1 cellular context compared by ENCODE assay signal in the genomic region with DNA sequence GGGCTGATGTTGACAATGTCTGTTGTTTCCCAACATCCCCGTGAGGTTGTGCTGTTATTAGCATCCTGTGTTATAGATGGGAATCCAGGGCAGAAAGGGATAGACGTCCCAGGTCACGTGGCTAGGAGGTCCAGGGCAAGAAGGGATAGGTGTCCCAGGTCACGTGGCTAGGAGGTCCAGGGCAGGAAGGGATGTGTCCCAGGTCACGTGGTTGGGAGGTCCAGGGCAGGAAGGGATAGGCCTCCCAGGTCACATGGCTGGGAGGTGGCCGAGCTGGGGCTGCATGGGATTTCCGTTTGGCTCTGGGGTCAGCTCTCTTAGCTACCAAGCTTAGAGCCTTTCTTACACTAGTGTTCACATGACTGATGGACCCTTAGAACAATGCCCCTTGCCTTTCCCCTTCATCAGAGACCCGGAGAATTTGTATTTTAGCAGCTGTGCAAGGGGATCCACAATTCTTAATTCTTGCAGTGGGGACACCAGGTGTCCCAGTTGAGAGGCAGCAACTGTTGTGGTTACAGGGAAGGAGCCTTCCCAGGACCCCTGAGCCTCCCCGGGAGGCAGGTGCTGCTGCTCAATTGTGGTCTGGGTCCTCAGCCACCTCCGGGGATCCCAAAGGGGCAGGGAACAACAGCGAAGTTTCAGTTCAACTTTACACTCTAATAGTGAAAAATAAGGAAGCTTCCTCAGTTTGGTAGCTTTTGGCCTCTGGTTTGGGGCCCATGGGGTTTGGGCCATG.
A peak's percentile ranks its signal among the peaks of the same experiment; 100 is the strongest.
TF ChIP-seq lines count a peak whose summit lies in the region.

No MANE protein-coding gene starts in this region.

TF ChIP-seq in K562, 482 proteins besides CTCF, POLR2A, EP300 and RAD21 (continued from another document):
- TF ChIP-seq, protein P1, sequence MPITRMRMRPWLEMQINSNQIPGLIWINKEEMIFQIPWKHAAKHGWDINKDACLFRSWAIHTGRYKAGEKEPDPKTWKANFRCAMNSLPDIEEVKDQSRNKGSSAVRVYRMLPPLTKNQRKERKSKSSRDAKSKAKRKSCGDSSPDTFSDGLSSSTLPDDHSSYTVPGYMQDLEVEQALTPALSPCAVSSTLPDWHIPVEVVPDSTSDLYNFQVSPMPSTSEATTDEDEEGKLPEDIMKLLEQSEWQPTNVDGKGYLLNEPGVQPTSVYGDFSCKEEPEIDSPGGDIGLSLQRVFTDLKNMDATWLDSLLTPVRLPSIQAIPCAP (CRISPR knock-in tag; IDR thresholded peaks at IDR 0.05; ENCODE audit: borderline replicate concordance): no peak
- peak; percentile 61 for TF ChIP-seq CBFA2T2 (conservative IDR thresholded peaks at IDR 0.05)
- TF ChIP-seq ELF1 (tag; IDR thresholded peaks at IDR 0.05): no peak
- 0 out of 2 replicates have a peak, but pooled peaks have one; percentile 37 for TF ChIP-seq BHLHE40 (IDR thresholded peaks at IDR 0.05; ENCODE audit: low read length)
- no peak for TF ChIP-seq ZNF507 (tag; conservative IDR thresholded peaks at IDR 0.05)
- TF ChIP-seq ZNF668 (CRISPR knock-in tag; IDR thresholded peaks at IDR 0.05): no peak
- TF ChIP-seq, protein P2, sequence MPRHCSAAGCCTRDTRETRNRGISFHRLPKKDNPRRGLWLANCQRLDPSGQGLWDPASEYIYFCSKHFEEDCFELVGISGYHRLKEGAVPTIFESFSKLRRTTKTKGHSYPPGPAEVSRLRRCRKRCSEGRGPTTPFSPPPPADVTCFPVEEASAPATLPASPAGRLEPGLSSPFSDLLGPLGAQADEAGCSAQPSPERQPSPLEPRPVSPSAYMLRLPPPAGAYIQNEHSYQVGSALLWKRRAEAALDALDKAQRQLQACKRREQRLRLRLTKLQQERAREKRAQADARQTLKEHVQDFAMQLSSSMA (CRISPR knock-in tag; IDR thresholded peaks at IDR 0.05): no peak
- no peak for TF ChIP-seq FOXM1 (IDR thresholded peaks at IDR 0.05; ENCODE audit: low read depth)
- no peak for TF ChIP-seq FOXM1 (CRISPR knock-in tag; IDR thresholded peaks at IDR 0.05; ENCODE audit: low read depth)
- no peak for TF ChIP-seq E2F3 (CRISPR knock-in tag; IDR thresholded peaks at IDR 0.05)
- no peak for TF ChIP-seq TFAM (CRISPR knock-in tag; conservative IDR thresholded peaks at IDR 0.05)
- TF ChIP-seq TAF9B (IDR thresholded peaks at IDR 0.05; ENCODE audit: partially characterized antibody): no peak
- TF ChIP-seq, protein P3, sequence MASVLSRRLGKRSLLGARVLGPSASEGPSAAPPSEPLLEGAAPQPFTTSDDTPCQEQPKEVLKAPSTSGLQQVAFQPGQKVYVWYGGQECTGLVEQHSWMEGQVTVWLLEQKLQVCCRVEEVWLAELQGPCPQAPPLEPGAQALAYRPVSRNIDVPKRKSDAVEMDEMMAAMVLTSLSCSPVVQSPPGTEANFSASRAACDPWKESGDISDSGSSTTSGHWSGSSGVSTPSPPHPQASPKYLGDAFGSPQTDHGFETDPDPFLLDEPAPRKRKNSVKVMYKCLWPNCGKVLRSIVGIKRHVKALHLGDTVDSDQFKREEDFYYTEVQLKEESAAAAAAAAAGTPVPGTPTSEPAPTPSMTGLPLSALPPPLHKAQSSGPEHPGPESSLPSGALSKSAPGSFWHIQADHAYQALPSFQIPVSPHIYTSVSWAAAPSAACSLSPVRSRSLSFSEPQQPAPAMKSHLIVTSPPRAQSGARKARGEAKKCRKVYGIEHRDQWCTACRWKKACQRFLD (CRISPR knock-in tag; IDR thresholded peaks at IDR 0.05): no peak
- TF ChIP-seq, protein P4, sequence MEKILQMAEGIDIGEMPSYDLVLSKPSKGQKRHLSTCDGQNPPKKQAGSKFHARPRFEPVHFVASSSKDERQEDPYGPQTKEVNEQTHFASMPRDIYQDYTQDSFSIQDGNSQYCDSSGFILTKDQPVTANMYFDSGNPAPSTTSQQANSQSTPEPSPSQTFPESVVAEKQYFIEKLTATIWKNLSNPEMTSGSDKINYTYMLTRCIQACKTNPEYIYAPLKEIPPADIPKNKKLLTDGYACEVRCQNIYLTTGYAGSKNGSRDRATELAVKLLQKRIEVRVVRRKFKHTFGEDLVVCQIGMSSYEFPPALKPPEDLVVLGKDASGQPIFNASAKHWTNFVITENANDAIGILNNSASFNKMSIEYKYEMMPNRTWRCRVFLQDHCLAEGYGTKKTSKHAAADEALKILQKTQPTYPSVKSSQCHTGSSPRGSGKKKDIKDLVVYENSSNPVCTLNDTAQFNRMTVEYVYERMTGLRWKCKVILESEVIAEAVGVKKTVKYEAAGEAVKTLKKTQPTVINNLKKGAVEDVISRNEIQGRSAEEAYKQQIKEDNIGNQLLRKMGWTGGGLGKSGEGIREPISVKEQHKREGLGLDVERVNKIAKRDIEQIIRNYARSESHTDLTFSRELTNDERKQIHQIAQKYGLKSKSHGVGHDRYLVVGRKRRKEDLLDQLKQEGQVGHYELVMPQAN (IDR thresholded peaks at IDR 0.05; ENCODE audit: borderline replicate concordance): no peak
- no peak for TF ChIP-seq EZH2 (IDR thresholded peaks at IDR 0.05; ENCODE audit: borderline replicate concordance, low read depth, low read length)
- TF ChIP-seq, protein P5, sequence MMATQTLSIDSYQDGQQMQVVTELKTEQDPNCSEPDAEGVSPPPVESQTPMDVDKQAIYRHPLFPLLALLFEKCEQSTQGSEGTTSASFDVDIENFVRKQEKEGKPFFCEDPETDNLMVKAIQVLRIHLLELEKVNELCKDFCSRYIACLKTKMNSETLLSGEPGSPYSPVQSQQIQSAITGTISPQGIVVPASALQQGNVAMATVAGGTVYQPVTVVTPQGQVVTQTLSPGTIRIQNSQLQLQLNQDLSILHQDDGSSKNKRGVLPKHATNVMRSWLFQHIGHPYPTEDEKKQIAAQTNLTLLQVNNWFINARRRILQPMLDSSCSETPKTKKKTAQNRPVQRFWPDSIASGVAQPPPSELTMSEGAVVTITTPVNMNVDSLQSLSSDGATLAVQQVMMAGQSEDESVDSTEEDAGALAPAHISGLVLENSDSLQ (IDR thresholded peaks at IDR 0.05): no peak
- TF ChIP-seq SMARCB1 (IDR thresholded peaks at IDR 0.05; ENCODE audit: insufficient read length, low read depth): no peak
- TF ChIP-seq NEUROD1 (IDR thresholded peaks at IDR 0.05; ENCODE audit: borderline replicate concordance, low read depth, low read length, partially characterized antibody): no peak
- no peak for TF ChIP-seq ETV6 (IDR thresholded peaks at IDR 0.05; ENCODE audit: borderline replicate concordance in 1 of 2, low read depth in 2 of 2, low read length in 1 of 2)
- TF ChIP-seq ETV6 (CRISPR knock-in tag; IDR thresholded peaks at IDR 0.05; ENCODE audit: borderline replicate concordance): no peak
- TF ChIP-seq ZNF584 (CRISPR knock-in tag; IDR thresholded peaks at IDR 0.05; ENCODE audit: low read depth): no peak
- TF ChIP-seq NUFIP1 (IDR thresholded peaks at IDR 0.05; ENCODE audit: partially characterized antibody): no peak
- no peak for TF ChIP-seq HDAC1 (IDR thresholded peaks at IDR 0.05)
- TF ChIP-seq SIX5 (IDR thresholded peaks at IDR 0.05; ENCODE audit: borderline replicate concordance in 1 of 2, insufficient read depth in 1 of 2, low read depth in 1 of 2, low read length in 2 of 2): no peak
- TF ChIP-seq, protein P6, sequence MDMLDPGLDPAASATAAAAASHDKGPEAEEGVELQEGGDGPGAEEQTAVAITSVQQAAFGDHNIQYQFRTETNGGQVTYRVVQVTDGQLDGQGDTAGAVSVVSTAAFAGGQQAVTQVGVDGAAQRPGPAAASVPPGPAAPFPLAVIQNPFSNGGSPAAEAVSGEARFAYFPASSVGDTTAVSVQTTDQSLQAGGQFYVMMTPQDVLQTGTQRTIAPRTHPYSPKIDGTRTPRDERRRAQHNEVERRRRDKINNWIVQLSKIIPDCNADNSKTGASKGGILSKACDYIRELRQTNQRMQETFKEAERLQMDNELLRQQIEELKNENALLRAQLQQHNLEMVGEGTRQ (CRISPR knock-in tag; IDR thresholded peaks at IDR 0.05): peak; percentile 84
- TF ChIP-seq THRAP3 (IDR thresholded peaks at IDR 0.05; ENCODE audit: borderline replicate concordance): no peak
- TF ChIP-seq MAFG (tag; conservative IDR thresholded peaks at IDR 0.05): no peak
- TF ChIP-seq, protein P7, sequence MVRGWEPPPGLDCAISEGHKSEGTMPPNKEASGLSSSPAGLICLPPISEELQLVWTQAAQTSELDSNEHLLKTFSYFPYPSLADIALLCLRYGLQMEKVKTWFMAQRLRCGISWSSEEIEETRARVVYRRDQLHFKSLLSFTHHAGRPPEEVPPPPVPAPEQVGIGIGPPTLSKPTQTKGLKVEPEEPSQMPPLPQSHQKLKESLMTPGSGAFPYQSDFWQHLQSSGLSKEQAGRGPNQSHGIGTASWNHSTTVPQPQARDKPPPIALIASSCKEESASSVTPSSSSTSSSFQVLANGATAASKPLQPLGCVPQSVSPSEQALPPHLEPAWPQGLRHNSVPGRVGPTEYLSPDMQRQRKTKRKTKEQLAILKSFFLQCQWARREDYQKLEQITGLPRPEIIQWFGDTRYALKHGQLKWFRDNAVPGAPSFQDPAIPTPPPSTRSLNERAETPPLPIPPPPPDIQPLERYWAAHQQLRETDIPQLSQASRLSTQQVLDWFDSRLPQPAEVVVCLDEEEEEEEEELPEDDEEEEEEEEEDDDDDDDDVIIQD (CRISPR knock-in tag; IDR thresholded peaks at IDR 0.05): no peak
- TF ChIP-seq, protein P8, sequence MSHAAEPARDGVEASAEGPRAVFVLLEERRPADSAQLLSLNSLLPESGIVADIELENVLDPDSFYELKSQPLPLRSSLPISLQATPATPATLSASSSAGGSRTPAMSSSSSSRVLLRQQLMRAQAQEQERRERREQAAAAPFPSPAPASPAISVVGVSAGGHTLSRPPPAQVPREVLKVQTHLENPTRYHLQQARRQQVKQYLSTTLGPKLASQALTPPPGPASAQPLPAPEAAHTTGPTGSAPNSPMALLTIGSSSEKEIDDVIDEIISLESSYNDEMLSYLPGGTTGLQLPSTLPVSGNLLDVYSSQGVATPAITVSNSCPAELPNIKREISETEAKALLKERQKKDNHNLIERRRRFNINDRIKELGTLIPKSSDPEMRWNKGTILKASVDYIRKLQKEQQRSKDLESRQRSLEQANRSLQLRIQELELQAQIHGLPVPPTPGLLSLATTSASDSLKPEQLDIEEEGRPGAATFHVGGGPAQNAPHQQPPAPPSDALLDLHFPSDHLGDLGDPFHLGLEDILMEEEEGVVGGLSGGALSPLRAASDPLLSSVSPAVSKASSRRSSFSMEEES (CRISPR knock-in tag; IDR thresholded peaks at IDR 0.05): peak; percentile 85
- TF ChIP-seq FUS (optimal IDR thresholded peaks at IDR 0.05; ENCODE audit: low read depth, low read length): no peak
- TF ChIP-seq KLF1 (tag; IDR thresholded peaks at IDR 0.05): no peak
- no peak for TF ChIP-seq ZNF444 (CRISPR knock-in tag; IDR thresholded peaks at IDR 0.05)
- TF ChIP-seq RUNX1 (IDR thresholded peaks at IDR 0.05; ENCODE audit: low read depth): no peak
- TF ChIP-seq NR2C2 (CRISPR knock-in tag; IDR thresholded peaks at IDR 0.05): no peak
- TF ChIP-seq NR2C2 (tag; IDR thresholded peaks at IDR 0.05): no peak
- TF ChIP-seq RFX1 (IDR thresholded peaks at IDR 0.05): no peak
- TF ChIP-seq RAD51 (IDR thresholded peaks at IDR 0.05; ENCODE audit: borderline replicate concordance, low read depth): peak; percentile 94
- no peak for TF ChIP-seq ZNF77 (CRISPR knock-in tag; IDR thresholded peaks at IDR 0.05)
- TF ChIP-seq CBX5 (IDR thresholded peaks at IDR 0.05; ENCODE audit: borderline replicate concordance, low read depth): no peak
- no peak for TF ChIP-seq MTA3 (IDR thresholded peaks at IDR 0.05; ENCODE audit: borderline replicate concordance)
- no peak for TF ChIP-seq BACH1 (tag; IDR thresholded peaks at IDR 0.05)
- TF ChIP-seq, protein P9, sequence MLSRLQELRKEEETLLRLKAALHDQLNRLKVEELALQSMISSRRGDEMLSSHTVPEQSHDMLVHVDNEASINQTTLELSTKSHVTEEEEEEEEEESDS (CRISPR knock-in tag; IDR thresholded peaks at IDR 0.05): no peak
- no peak for TF ChIP-seq CXXC5 (CRISPR knock-in tag; IDR thresholded peaks at IDR 0.05)
- TF ChIP-seq, protein P10, sequence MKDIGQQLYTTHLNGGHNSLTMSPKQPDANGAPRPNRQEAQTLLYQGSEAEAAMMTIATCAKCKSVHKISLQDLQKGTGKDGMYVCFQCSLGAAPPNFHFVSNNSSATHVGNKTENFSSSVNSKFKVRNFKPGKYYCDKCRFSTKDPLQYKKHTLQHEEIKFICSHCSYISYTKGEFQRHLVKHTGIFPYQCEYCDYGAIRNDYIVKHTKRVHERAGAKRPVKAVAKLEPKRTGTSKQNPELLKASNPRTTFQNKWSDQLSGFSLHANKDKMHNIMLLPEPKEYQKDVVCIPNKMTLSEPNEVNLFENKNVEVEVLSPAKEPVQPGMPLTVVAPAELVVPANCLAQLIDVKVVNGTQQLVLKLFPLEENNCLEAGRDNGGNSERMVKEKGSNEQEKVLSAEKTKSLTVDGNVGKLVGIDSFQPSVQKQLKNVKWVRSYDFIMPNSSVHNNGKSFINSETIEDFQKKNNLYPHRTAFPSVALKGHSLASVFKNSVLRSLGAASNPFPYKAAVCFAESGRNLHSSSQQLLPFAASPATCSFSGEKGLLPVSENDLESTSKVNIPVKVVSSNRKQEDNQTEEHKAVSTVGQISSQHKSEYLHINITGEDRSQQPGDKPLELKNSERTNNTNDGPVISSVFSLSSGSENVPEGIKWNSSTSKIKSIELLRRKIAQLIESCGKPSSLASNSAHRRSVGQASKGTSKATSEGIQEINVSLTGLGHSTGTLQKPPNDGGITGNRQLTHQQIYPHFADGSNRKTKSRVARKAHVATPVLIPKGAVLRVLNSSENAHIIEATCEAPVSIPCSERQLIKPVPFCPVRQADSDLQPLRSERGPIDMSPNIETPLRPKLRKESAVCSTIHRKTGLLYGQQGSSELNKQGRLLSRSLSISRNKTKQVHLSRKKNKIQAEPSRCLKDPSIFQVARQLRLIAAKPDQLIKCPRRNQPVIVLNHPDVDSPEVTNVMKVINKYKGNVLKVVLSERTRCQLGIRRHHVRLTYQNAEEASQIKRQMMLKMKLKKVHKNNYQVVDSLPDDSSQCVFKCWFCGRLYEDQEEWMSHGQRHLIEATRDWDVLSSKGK (CRISPR knock-in tag; IDR thresholded peaks at IDR 0.05): no peak
- TF ChIP-seq MEF2D (tag; conservative IDR thresholded peaks at IDR 0.05; ENCODE audit: low read depth): no peak
- TF ChIP-seq ZC3H8 (IDR thresholded peaks at IDR 0.05): no peak
- no peak for TF ChIP-seq ZNF140 (CRISPR knock-in tag; IDR thresholded peaks at IDR 0.05)
